ENCODE assay signal across 17 cellular contexts in genomic region chr5:5066276-5067186, GRCh38.
DNase-seq lines count a peak whose midpoint lies in the region; ATAC-seq, FAIRE-seq and TF ChIP-seq lines count a peak whose summit lies in the region.
"Had no signal": no experiment of that assay in that cellular context is flagged by ENCODE, and none has a peak within 500 bp of the region (broad histone marks: within the 10 kb centered on the region; RNA-seq: fewer than 3 reads in every experiment).

No MANE protein-coding gene starts in this region.

- DNase-seq in A549 (ENCODE audit: low read depth in 1 of 2, low spot score in 1 of 2) (no peak), esophagus muscularis mucosa (ENCODE audit: extremely low spot score) (peak; percentile 3), HEK293T (ENCODE audit: extremely low spot score) (no peak)
- no peak for DNase-seq in activated naive CD8-positive, alpha-beta T cell treated with anti-CD3 and anti-CD28 coated beads for 36 hours
- no peak for DNase-seq in activated CD8-positive, alpha-beta T cell treated with anti-CD3 and anti-CD28 coated beads, Interleukin-2, amount 10 ng/mL, durations not matched to agents 7 days and 5 days
- DNase-seq in activated CD4-positive, alpha-beta T cell treated with anti-CD3 and anti-CD28 coated beads for 48 hours: no peak
- DNase-seq: activated CD4-positive, alpha-beta T cell treated with anti-CD3 and anti-CD28 coated beads, Interleukin-2, amount 50 U/mL, for 1 hour; Calu3; HCEC 1CT; NCI-H1694; NCI-H526; stimulated activated CD4-positive, alpha-beta T cell treated with anti-CD3 and anti-CD28 coated beads, Interleukin-15, amount 100 ng/mL, for 24 hours had no signal

- POLR2A ChIA-PET in A549 (lab: Yijun Ruan, JAX) (no interaction called here), HEK293T (lab: Yijun Ruan, JAX) (no interaction called here)
- POLR2A ChIA-PET in activated CD8-positive, alpha-beta T cell treated with anti-CD3 and anti-CD28 coated beads, Interleukin-2, amount 10 ng/mL, durations not matched to agents 7 days and 5 days (lab: Charles Lee): no interaction called here

- no peaks in the 10 kb centered on the region for H3K4me1 Mint-ChIP-seq in activated naive CD8-positive, alpha-beta T cell treated with anti-CD3 and anti-CD28 coated beads for 36 hours
- no peaks in the 10 kb centered on the region for H3K4me1 Mint-ChIP-seq in activated CD8-positive, alpha-beta T cell treated with anti-CD3 and anti-CD28 coated beads, Interleukin-2, amount 10 ng/mL, durations not matched to agents 7 days and 5 days (ENCODE audit: low read depth)

- CTCF ChIA-PET in A549 (lab: Yijun Ruan, JAX) (no interaction called here), HEK293T (lab: Yijun Ruan, JAX) (no interaction called here)
- CTCF ChIA-PET in activated CD8-positive, alpha-beta T cell treated with anti-CD3 and anti-CD28 coated beads, Interleukin-2, amount 10 ng/mL, durations not matched to agents 7 days and 5 days (lab: Charles Lee): no interaction called here

- no peak for FAIRE-seq in A549 (lab: Jason Lieb, UNC)
- FAIRE-seq: GM19239 had no signal

- 8% methylated on average over 6 of the region's 6 CpGs for WGBS in A549 (ENCODE audit: missing lambda C conversion rate)
- 61% methylated on average over 6 of the region's 6 CpGs for WGBS in esophagus muscularis mucosa

- H3K4me1 ChIP-seq in A549 (peaks cover 12% of the 10 kb centered on the region; the same call in 2 of the 3 replicates), esophagus muscularis mucosa (no peaks in the 10 kb centered on the region)

- 0 out of 3 replicates have a peak, but pooled peaks cover 2% of the 10 kb centered on the region for H3K9me3 ChIP-seq in A549
- no peaks in the 10 kb centered on the region for H3K9me3 ChIP-seq in esophagus muscularis mucosa

- H3K36me3 ChIP-seq in esophagus muscularis mucosa: no peaks in the 10 kb centered on the region

- intact Hi-C loops in esophagus muscularis mucosa (cut with DNase I): no loop called here

- H3K9me3 Mint-ChIP-seq in activated naive CD8-positive, alpha-beta T cell treated with anti-CD3 and anti-CD28 coated beads for 36 hours: no peaks in the 10 kb centered on the region
- H3K9me3 Mint-ChIP-seq in activated CD8-positive, alpha-beta T cell treated with anti-CD3 and anti-CD28 coated beads, Interleukin-2, amount 10 ng/mL, durations not matched to agents 7 days and 5 days (ENCODE audit: insufficient read depth): no peaks in the 10 kb centered on the region

- TF ChIP-seq RAD21 in A549 (conservative IDR thresholded peaks at IDR 0.05 in 1 of 2, IDR thresholded peaks at IDR 0.05 in 1 of 2): no peak

- H3K27me3 ChIP-seq in esophagus muscularis mucosa: peaks cover 0 to 4% (median 0%) of the 10 kb centered on the region in 4 donors

- TF ChIP-seq EP300 in A549 (IDR thresholded peaks at IDR 0.05) (no peak), esophagus muscularis mucosa (IDR thresholded peaks at IDR 0.05) (no peak)

- H3K4me3 Mint-ChIP-seq in activated naive CD8-positive, alpha-beta T cell treated with anti-CD3 and anti-CD28 coated beads for 36 hours: no peak overlapping the region
- no peak overlapping the region for H3K4me3 Mint-ChIP-seq in activated CD8-positive, alpha-beta T cell treated with anti-CD3 and anti-CD28 coated beads, Interleukin-2, amount 10 ng/mL, durations not matched to agents 7 days and 5 days
- H3K4me3 Mint-ChIP-seq: activated T-helper 1 cell treated with anti-CD3 and anti-CD28 coated beads, Interleukin-12 subunit alpha, Interleukin-12 subunit beta, Interleukin-2, Interleukin-4 antibody, amounts not matched to agents 30 ng/mL and 10 ng/mL and 1 ng/mL, durations not matched to agents 14 hours and 24 hours and 36 hours had no signal

- ATAC-seq in A549: no peak
- peak; percentile 49 for ATAC-seq in GM18870 (IDR thresholded peaks at IDR 0.05; ENCODE audit: unreplicated experiment)
- peak; percentile 57 for ATAC-seq in HG03432 (IDR thresholded peaks at IDR 0.05; ENCODE audit: unreplicated experiment)
- no peak for ATAC-seq in activated CD8-positive, alpha-beta T cell treated with anti-CD3 and anti-CD28 coated beads, Interleukin-2, amount 10 ng/mL, durations not matched to agents 7 days and 5 days
- ATAC-seq: Right ventricle myocardium inferior had no signal

- TF ChIP-seq CTCF in A549 (IDR thresholded peaks at IDR 0.05): no peak
- no peak for TF ChIP-seq CTCF in esophagus muscularis mucosa (IDR thresholded peaks at IDR 0.05)

- no peak for TF ChIP-seq POLR2A in A549 (IDR thresholded peaks at IDR 0.05; ENCODE audit: low read length)
- TF ChIP-seq POLR2A in esophagus muscularis mucosa (IDR thresholded peaks at IDR 0.05; ENCODE audit: low read depth): no peak

- no peaks in the 10 kb centered on the region for H3K36me3 Mint-ChIP-seq in activated naive CD8-positive, alpha-beta T cell treated with anti-CD3 and anti-CD28 coated beads for 36 hours
- no peaks in the 10 kb centered on the region for H3K36me3 Mint-ChIP-seq in activated CD8-positive, alpha-beta T cell treated with anti-CD3 and anti-CD28 coated beads, Interleukin-2, amount 10 ng/mL, durations not matched to agents 7 days and 5 days (ENCODE audit: low read depth)

- no peaks in the 10 kb centered on the region for H3K27me3 Mint-ChIP-seq in activated naive CD8-positive, alpha-beta T cell treated with anti-CD3 and anti-CD28 coated beads for 36 hours
- H3K27me3 Mint-ChIP-seq in activated CD8-positive, alpha-beta T cell treated with anti-CD3 and anti-CD28 coated beads, Interleukin-2, amount 10 ng/mL, durations not matched to agents 7 days and 5 days (ENCODE audit: low read depth): no peaks in the 10 kb centered on the region

- H3K4me2 ChIP-seq in A549: peak overlapping the region; percentile 23; the same call in 1 of the 3 replicates

- H3K27ac ChIP-seq in A549 (no peak overlapping the region), esophagus muscularis mucosa (replicated peaks in 1 of 4) (no peak overlapping the region)

- H3K4me3 ChIP-seq in A549 (no peak overlapping the region), esophagus muscularis mucosa (no peak overlapping the region)

- H3K27ac Mint-ChIP-seq in activated naive CD8-positive, alpha-beta T cell treated with anti-CD3 and anti-CD28 coated beads for 36 hours: no peak overlapping the region
- H3K27ac Mint-ChIP-seq in activated CD8-positive, alpha-beta T cell treated with anti-CD3 and anti-CD28 coated beads, Interleukin-2, amount 10 ng/mL, durations not matched to agents 7 days and 5 days: no peak overlapping the region
- H3K27ac Mint-ChIP-seq: activated T-helper 1 cell treated with anti-CD3 and anti-CD28 coated beads, Interleukin-12 subunit alpha, Interleukin-12 subunit beta, Interleukin-2, Interleukin-4 antibody, amounts not matched to agents 30 ng/mL and 10 ng/mL and 1 ng/mL, durations not matched to agents 14 hours and 24 hours and 36 hours had no signal

TF ChIP-seq in A549, 52 proteins besides CTCF, POLR2A, EP300 and RAD21:
- TF ChIP-seq CBX8 (IDR thresholded peaks at IDR 0.05): no peak
- no peak for TF ChIP-seq RARB (CRISPR knock-in tag; IDR thresholded peaks at IDR 0.05)
- TF ChIP-seq NPAS2 (CRISPR knock-in tag; IDR thresholded peaks at IDR 0.05; ENCODE audit: borderline replicate concordance): no peak
- TF ChIP-seq HDAC2 (IDR thresholded peaks at IDR 0.05): no peak
- TF ChIP-seq FOSL2 (IDR thresholded peaks at IDR 0.05): no peak
- TF ChIP-seq FOSL2 (CRISPR knock-in tag; IDR thresholded peaks at IDR 0.05): no peak
- TF ChIP-seq KDM5A (IDR thresholded peaks at IDR 0.05): no peak

TF ChIP-seq in HEK293T, 16 proteins besides CTCF, POLR2A, EP300 and RAD21:
- no peak for TF ChIP-seq PKNOX1 (IDR thresholded peaks at IDR 0.05)
TF ChIP-seq in HEK293T: peak in this region for 0.

Comparison
In these comparisons a context has a peak if more than half of its experiments do, and no peak if none do; other contexts are left out.
1. ATAC-seq: peak in GM18870 (single experiment) and HG03432 (single experiment); none in A549 (0 of 2) and activated CD8-positive, alpha-beta T cell treated with anti-CD3 and anti-CD28 coated beads, Interleukin-2, amount 10 ng/mL, durations not matched to agents 7 days and 5 days (single experiment).